ENCODE assay signal across 7 cellular contexts in the genomic region with DNA sequence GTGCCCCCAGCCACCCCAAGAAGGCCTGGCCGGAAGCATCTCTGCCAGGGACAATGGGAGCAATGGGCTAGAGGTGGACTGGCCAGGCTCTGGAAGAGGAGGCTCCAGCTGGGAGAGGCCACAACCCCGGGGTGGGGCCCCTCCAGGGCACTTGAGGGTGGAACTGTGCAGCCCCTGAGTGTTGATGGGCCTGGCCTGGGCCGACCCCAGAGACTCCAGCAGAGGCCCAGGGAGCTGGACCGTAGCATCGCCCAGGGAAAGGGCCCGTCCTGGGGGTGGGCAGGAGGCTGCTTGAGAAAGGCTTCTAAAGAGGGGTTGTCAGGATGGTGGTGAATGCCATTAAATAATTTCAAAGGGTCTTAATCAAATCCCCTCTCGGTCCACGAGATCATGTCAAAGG. TPM values are rescaled to one million over a fixed set of nuclear protein-coding genes. Genes with fewer than 3 reads are reported as not detected.
"Had no signal": no experiment of that assay in that cellular context is flagged by ENCODE, and none has a peak within 500 bp of the region (broad histone marks: within the 10 kb centered on the region; RNA-seq: fewer than 3 reads in every experiment).

No MANE protein-coding gene starts in this region.

- ATAC-seq: HepG2, K562 had no signal

- H3K4me3 ChIP-seq: K562 had no signal

- H3K36me3 Mint-ChIP-seq: IgD-negative memory B cell had no signal

- DNase-seq: IMR-90, KBM-7, KG1 had no signal

- H3K9me3 Mint-ChIP-seq: IgD-negative memory B cell had no signal

- H3K4me3 Mint-ChIP-seq: IgD-negative memory B cell had no signal

- H3K27ac ChIP-seq: HL-60 had no signal

RNA-seq across cellular contexts. Expression of gene CDKN1C, which starts 30.4 kb away (rescaled TPM):
- polyA plus RNA-seq: HepG2, IgD-negative memory B cell had no signal
